24 cellular contexts compared by ENCODE assay signal in the genomic region with DNA sequence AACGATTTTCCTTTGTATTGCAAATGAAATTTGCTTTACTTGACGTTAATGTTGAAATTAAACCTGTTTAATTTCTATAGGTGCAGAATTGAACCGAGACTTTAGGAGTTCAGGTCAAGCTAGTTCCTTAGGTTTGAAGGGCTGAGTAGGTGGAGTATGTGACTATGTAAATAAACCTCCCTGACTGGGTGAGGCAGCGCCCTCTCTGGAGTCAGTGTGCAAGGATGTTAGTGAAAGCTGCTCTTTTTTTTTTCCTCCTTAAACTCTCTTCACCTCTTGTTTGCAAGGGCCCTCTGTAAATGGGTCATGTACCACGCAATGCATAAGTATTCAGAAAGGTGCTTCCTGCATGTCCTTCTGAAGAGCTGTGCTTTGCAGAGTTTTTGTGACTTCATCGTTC. TPM values are rescaled to one million over a fixed set of nuclear protein-coding genes. Genes with fewer than 3 reads are reported as not detected.
A peak's percentile ranks its signal among the peaks of the same experiment; 100 is the strongest.
DNase-seq lines count a peak whose midpoint lies in the region; ATAC-seq, FAIRE-seq and TF ChIP-seq lines count a peak whose summit lies in the region.
"Had no signal": no experiment of that assay in that cellular context is flagged by ENCODE, and none has a peak within 500 bp of the region (broad histone marks: within the 10 kb centered on the region; RNA-seq: fewer than 3 reads in every experiment).

No MANE protein-coding gene starts in this region.

- POLR2A ChIA-PET in H1 (lab: Charles Lee; ENCODE audit: partially characterized antibody): interaction anchor here (1.2 to 1.4 kb wide), 2 partner anchors 11 to 16 kb away, joined by 3 to 5 read pairs; no protein-coding TSS in a partner anchor

- peak overlapping the region; percentile 71; the same call in 1 of the 2 replicates for H2BK12ac ChIP-seq in H1 (ENCODE audit: low read depth, low read length)

- peak; percentile 14 to 72 (median 44) for TF ChIP-seq CTCF in H1 (IDR thresholded peaks at IDR 0.05; ENCODE audit: control extremely low read depth in 1 of 3, insufficient read depth in 1 of 3, low read depth in 1 of 3, low read length in 3 of 3)

- H3K4me3 ChIP-seq in H1 (ENCODE audit: extremely low read depth in 1 of 4, insufficient read depth in 2 of 4, low read depth in 3 of 4, low read length in 4 of 4): no peak overlapping the region
- no peak overlapping the region for H3K4me3 ChIP-seq in mesendoderm (ENCODE audit: low read length)
- H3K4me3 ChIP-seq: BLaER1 had no signal

- CTCF ChIA-PET in H1 (lab: Charles Lee; ENCODE audit: partially characterized antibody): interaction anchor here (0.5 to 3.1 kb wide), 20 partner anchors 10 to 264 kb away, joined by 3 to 22 read pairs (median 3); no protein-coding TSS in a partner anchor

- no peak overlapping the region for H3K18ac ChIP-seq in H1 (ENCODE audit: extremely low read depth, low read length)
- H3K18ac ChIP-seq in mesendoderm (ENCODE audit: low read length): no peak overlapping the region

- WGBS in H1 (ENCODE audit: extremely low coverage in 1 of 2, insufficient coverage in 1 of 2, insufficient read length in 1 of 2, insufficient replicate concordance in 2 of 2, low coverage in 1 of 2, low lambda C conversion rate in 2 of 2, missing lambda C conversion rate in 1 of 2), 2 experiments: 79% methylated on average over 6 of the region's 6 CpGs; no CpG with 5 or more reads in 1 of the 2 experiments
- WGBS in mesendoderm (ENCODE audit: extremely low coverage, insufficient coverage, low lambda C conversion rate): no CpG with 5 or more reads among the region's 6 CpGs

- no peak overlapping the region for H4K91ac ChIP-seq in H1 (replicated peaks; ENCODE audit: insufficient read length, low read length)

- DNase-seq in NCI-H526 treated with DMSO at 0.1 percent for 48 hours (lab: John Stamatoyannopoulos, UW) (peak; percentile 0), H1 (ENCODE audit: low read depth in 1 of 2, low spot score in 2 of 2) (no peak), mesendoderm (peak; percentile 63), DMS79 (lab: John Stamatoyannopoulos, UW) (no peak), GOT3 (lab: John Stamatoyannopoulos, UW) (no peak), T-helper 9 cell (no peak)
- DNase-seq: ACHN; Calu3; CD8-positive, alpha-beta T cell; DMS153; HCEC 1CT; NCI-H1105; NCI-H146; NCI-H2029 treated with DMSO at 0.1 percent for 48 hours; NCI-H345; SW 1271 had no signal

- TF ChIP-seq RAD21 in H1 (IDR thresholded peaks at IDR 0.05 in 1 of 2, conservative IDR thresholded peaks at IDR 0.05 in 1 of 2; ENCODE audit: low read depth in 2 of 2, low read length in 2 of 2): peak; percentile 42 to 47

- ATAC-seq in GM19328 (IDR thresholded peaks at IDR 0.05; ENCODE audit: unreplicated experiment): no peak
- ATAC-seq: CD8-positive, alpha-beta T cell; Right ventricle myocardium inferior had no signal

- H3K9me3 ChIP-seq in H1 (ENCODE audit: insufficient read depth in 2 of 2, low read depth in 1 of 2, low read length in 1 of 2): no peaks in the 10 kb centered on the region

- H4K5ac ChIP-seq in H1 (ENCODE audit: insufficient read length, low read depth, low read length) (no peak overlapping the region), mesendoderm (ENCODE audit: low read length) (peak overlapping the region; percentile 34)

- H3K27me3 ChIP-seq in H1 (replicated peaks in 1 of 4; ENCODE audit: control insufficient read depth in 3 of 4, extremely low read depth in 1 of 4, insufficient read depth in 3 of 4, low read length in 3 of 4) (no peaks in the 10 kb centered on the region), mesendoderm (ENCODE audit: insufficient read depth, low read length, poor library complexity) (no peaks in the 10 kb centered on the region)
- H3K27me3 ChIP-seq: BLaER1 had no signal

- H4K8ac ChIP-seq in H1 (ENCODE audit: extremely low read depth, insufficient read depth, low read length) (no peak overlapping the region), mesendoderm (ENCODE audit: low read depth, low read length) (no peak overlapping the region)

- TF ChIP-seq EP300 in H1 (IDR thresholded peaks at IDR 0.05; ENCODE audit: borderline replicate concordance in 1 of 2, low read depth in 2 of 2, low read length in 2 of 2): no peak

- H3K56ac ChIP-seq in H1 (replicated peaks; ENCODE audit: insufficient read length, low read depth, low read length) (no peak overlapping the region), mesendoderm (ENCODE audit: low read length) (no peak overlapping the region)

- H2AK5ac ChIP-seq in H1 (ENCODE audit: low read depth, low read length) (no peak overlapping the region), mesendoderm (ENCODE audit: low read length) (no peak overlapping the region)

- H4K20me1 ChIP-seq in H1 (replicated peaks in 1 of 2; ENCODE audit: control insufficient read depth in 1 of 2, insufficient read depth in 2 of 2, low read length in 2 of 2): peaks cover 4 to 9% of the 10 kb centered on the region in 2 experiments
- H4K20me1 ChIP-seq: BLaER1 had no signal

- H3K4me1 ChIP-seq in H1 (replicated peaks in 1 of 4; ENCODE audit: control insufficient read depth in 3 of 4, insufficient read depth in 4 of 4, low read length in 3 of 4) (no peaks in the 10 kb centered on the region; a peak in 1 of 7 replicates), mesendoderm (ENCODE audit: control insufficient read depth, low read depth, low read length) (peaks cover 2% of the 10 kb centered on the region)
- H3K4me1 ChIP-seq: BLaER1 had no signal

- no peak overlapping the region for H2BK20ac ChIP-seq in H1 (ENCODE audit: low read length)

- H3K23ac ChIP-seq in H1 (ENCODE audit: insufficient read length) (no peak overlapping the region), mesendoderm (ENCODE audit: low read length) (no peak overlapping the region)

- H3K4me2 ChIP-seq in H1 (ENCODE audit: insufficient read depth in 1 of 2, low read depth in 2 of 2, low read length in 2 of 2): no peak overlapping the region
- no peak overlapping the region for H3K4me2 ChIP-seq in mesendoderm (ENCODE audit: low read length)
- H3K4me2 ChIP-seq: BLaER1, KMS-11 had no signal

- peaks cover 21 to 95% of the 10 kb centered on the region in 2 experiments for H3K79me2 ChIP-seq in H1 (ENCODE audit: control insufficient read depth in 1 of 2, insufficient read depth in 2 of 2, low read length in 2 of 2)
- H3K79me2 ChIP-seq in mesendoderm (ENCODE audit: control insufficient read depth, insufficient read depth, low read length): peaks cover 46% of the 10 kb centered on the region

- FAIRE-seq in H1 (lab: Jason Lieb, UNC): peak; percentile 73
- FAIRE-seq: G401.6, GM18507, HTR-8/SVneo had no signal

- H3K27ac ChIP-seq in H1 (ENCODE audit: low read depth, low read length): no peak overlapping the region
- no peak overlapping the region for H3K27ac ChIP-seq in mesendoderm (ENCODE audit: low read depth, low read length)
- H3K27ac ChIP-seq: BLaER1, KMS-11 had no signal

- no peaks in the 10 kb centered on the region; the same call in 1 of the 2 replicates for H3K23me2 ChIP-seq in H1 (ENCODE audit: low read depth, low read length)

- peaks cover 5% of the 10 kb centered on the region for H3K79me1 ChIP-seq in H1 (ENCODE audit: low read depth, low read length)
- H3K79me1 ChIP-seq in mesendoderm (ENCODE audit: low read length): peaks cover 11% of the 10 kb centered on the region

- H3K9ac ChIP-seq in H1 (replicated peaks in 1 of 4; ENCODE audit: extremely low read depth in 1 of 4, low read depth in 3 of 4, low read length in 3 of 4) (no peak overlapping the region), mesendoderm (ENCODE audit: low read length) (no peak overlapping the region)
- H3K9ac ChIP-seq: BLaER1, KMS-11 had no signal

- H3K4ac ChIP-seq in H1 (replicated peaks; ENCODE audit: insufficient read length, low read depth, low read length) (peak overlapping the region; percentile 57), mesendoderm (ENCODE audit: low read depth, low read length) (no peak overlapping the region)

- H2BK120ac ChIP-seq in H1 (replicated peaks; ENCODE audit: low read depth, low read length): no peak overlapping the region
- no peak overlapping the region for H2BK120ac ChIP-seq in mesendoderm (ENCODE audit: low read depth, low read length)

- no peak for TF ChIP-seq POLR2A in H1 (IDR thresholded peaks at IDR 0.05; ENCODE audit: control extremely low read depth in 1 of 2, low read depth in 2 of 2, low read length in 2 of 2)

- H3K14ac ChIP-seq in H1 (ENCODE audit: insufficient read length): no peak overlapping the region

- H3K36me3 ChIP-seq in H1 (ENCODE audit: control insufficient read depth in 2 of 4, insufficient read depth in 4 of 4, low read length in 3 of 4): no peaks in the 10 kb centered on the region; a peak in 1 of 8 replicates
- H3K36me3 ChIP-seq in mesendoderm (ENCODE audit: control insufficient read depth, insufficient read depth, low read length): no peaks in the 10 kb centered on the region
- H3K36me3 ChIP-seq: BLaER1 had no signal

- H2BK15ac ChIP-seq in H1 (ENCODE audit: low read length): peak overlapping the region; percentile 21; the same call in 1 of the 2 replicates
- H2BK15ac ChIP-seq in mesendoderm (replicated peaks; ENCODE audit: low read depth): no peak overlapping the region

- no peak overlapping the region for H2BK5ac ChIP-seq in H1 (ENCODE audit: low read depth, low read length)
- H2BK5ac ChIP-seq in mesendoderm (ENCODE audit: low read length): no peak overlapping the region

- no peak overlapping the region for H2AFZ ChIP-seq in H1 (ENCODE audit: low read length)

TF ChIP-seq in H1, 55 proteins besides CTCF, POLR2A, EP300 and RAD21 (continues in another document):
- no peak for TF ChIP-seq SUZ12 (IDR thresholded peaks at IDR 0.05; ENCODE audit: low read length)
- no peak for TF ChIP-seq E2F6 (IDR thresholded peaks at IDR 0.05)
- no peak for TF ChIP-seq YY1 (IDR thresholded peaks at IDR 0.05; ENCODE audit: low read depth, low read length)

RNA-seq across cellular contexts. Expression of gene GALNT17, which starts 33.8 kb away (rescaled TPM):
- 44.7 and 47.0 TPM in 2 replicates for total RNA-seq in H1 (2021; fragmentation: NEBNext Ultra II Directional; extraction: Animal tissue kit (Norgen Biotek cat#: 25700))
- polyA plus RNA-seq in H1 (2011; rRNA removed): 37.7 and 46.6 TPM in 2 replicates
- polyA plus RNA-seq in H1 (2011; cell fraction: cytosol; rRNA removed): 38.1 TPM
- polyA plus RNA-seq in H1 (2011; cell fraction: nucleus; rRNA removed): 45.1 TPM
- polyA plus RNA-seq in H1 (2012, experiment 1 of 2): 35.1 to 47.8 TPM (median 43.3 TPM) in 4 replicates
- 39.0 TPM for polyA plus RNA-seq in H1 (2012, experiment 2 of 2)
- 32.0 TPM for polyA plus RNA-seq in H1 (2013, experiment 1 of 2)
- 36.0 TPM for polyA plus RNA-seq in H1 (2013, experiment 2 of 2)
- polyA minus RNA-seq in H1 (2011; rRNA and poly(A)+ RNA removed): 54.1 and 71.6 TPM in 2 replicates
- polyA minus RNA-seq in H1 (2011; cell fraction: cytosol; rRNA and poly(A)+ RNA removed): 36.3 TPM
- 63.1 TPM for polyA minus RNA-seq in H1 (2011; cell fraction: nucleus; rRNA and poly(A)+ RNA removed)
- polyA plus RNA-seq in mesendoderm (2013, experiment 1 of 2): 22.0 TPM
- polyA plus RNA-seq in mesendoderm (2013, experiment 2 of 2): 22.9 TPM
- total RNA-seq: Calu3; CD8-positive, alpha-beta T cell; Daoy had no signal

Comparison
In these comparisons a context has a peak if more than half of its experiments do, and no peak if none do; other contexts are left out.
1. DNase-seq: peak in NCI-H526 treated with DMSO at 0.1 percent for 48 hours (single experiment) and mesendoderm (single experiment); none in H1 (0 of 2), DMS79 (single experiment), GOT3 (single experiment) and T-helper 9 cell (single experiment).